1 cellular context compared by ENCODE assay signal in genomic region chr15:48569591-48570302, GRCh38.
TF ChIP-seq lines count a peak whose summit lies in the region.

No MANE protein-coding gene starts in this region.

TF ChIP-seq in SK-N-SH, 30 proteins besides CTCF, POLR2A, EP300 and RAD21 (continued from another document):
- TF ChIP-seq REST (IDR thresholded peaks at IDR 0.05; ENCODE audit: low read depth, low read length) = no peak
- no peak for TF ChIP-seq FOSL2 (IDR thresholded peaks at IDR 0.05; ENCODE audit: borderline replicate concordance, low read depth)
- no peak for TF ChIP-seq RXRA (IDR thresholded peaks at IDR 0.05; ENCODE audit: borderline replicate concordance, low read depth)
